In genomic region chr4:10106421-10107039, GRCh38 we compare ENCODE assay signal across 8 cellular contexts. TPM values are rescaled to one million over a fixed set of nuclear protein-coding genes. Genes with fewer than 3 reads are reported as not detected.
A peak's percentile ranks its signal among the peaks of the same experiment; 100 is the strongest.
DNase-seq lines count a peak whose midpoint lies in the region; ATAC-seq and TF ChIP-seq lines count a peak whose summit lies in the region.

No MANE protein-coding gene starts in this region.

- TF ChIP-seq POLR2A in right lobe of liver (IDR thresholded peaks at IDR 0.05), result no peak

- peak overlapping the region in 2 of 3 experiments; percentile 28 to 31 for H3K4me3 ChIP-seq in mammary epithelial cell (replicated peaks in 1 of 3; ENCODE audit: insufficient read depth in 1 of 3, low read depth in 2 of 3, low read length in 3 of 3)
- no peak overlapping the region for H3K4me3 ChIP-seq in right lobe of liver

- ATAC-seq in right lobe of liver, result peak; percentile 5 to 80 (median 34)

- H3K79me2 ChIP-seq in mammary epithelial cell (ENCODE audit: insufficient read depth, low read length), result peaks cover 98% of the 10 kb centered on the region

- WGBS in mammary epithelial cell (ENCODE audit: low coverage, missing lambda C conversion rate), result 11% methylated on average over 6 of the region's 13 CpGs
- WGBS in right lobe of liver (ENCODE audit: insufficient coverage, low coverage, low lambda C conversion rate, missing lambda C conversion rate), result 60% methylated on average over 4 of the region's 13 CpGs

- in situ Hi-C loops in mammary epithelial cell (cut with MboI; ENCODE audit: low sequenced_read_pairs in 2 of 2), result no loop called here

- peak overlapping the region; percentile 82 for H3K4me2 ChIP-seq in mammary epithelial cell (ENCODE audit: insufficient read depth, low read depth, low read length)

- H2AFZ ChIP-seq in mammary epithelial cell (ENCODE audit: low read depth, low read length), result no peak overlapping the region

- H3K27ac ChIP-seq in mammary epithelial cell (ENCODE audit: insufficient read depth, low read depth, low read length) (peak overlapping the region; percentile 71), right lobe of liver (peak overlapping the region in 1 of 3 donors; percentile 54)

- H3K4me1 ChIP-seq in mammary epithelial cell (ENCODE audit: insufficient read depth, low read length), result peaks cover 79% of the 10 kb centered on the region
- H3K4me1 ChIP-seq in right lobe of liver, result peaks cover 0 to 26% (median 2%) of the 10 kb centered on the region in 4 donors

- BruUV-seq in mammary epithelial cell (replicated peaks; lab: Mats Ljungman, UMichigan), result no TSS peak

- CTCF ChIA-PET in mammary epithelial cell (lab: Charles Lee; ENCODE audit: low non-redundant PET), result no interaction called here

- TF ChIP-seq CTCF in mammary epithelial cell (conservative IDR thresholded peaks at IDR 0.05 in 1 of 2, IDR thresholded peaks at IDR 0.05 in 1 of 2; ENCODE audit: extremely low read depth in 1 of 2, insufficient read depth in 1 of 2, low read depth in 1 of 2, low read length in 2 of 2) (no peak), right lobe of liver (IDR thresholded peaks at IDR 0.05) (no peak)

- H3K27me3 ChIP-seq in mammary epithelial cell (ENCODE audit: insufficient read depth, low read length) (no peaks in the 10 kb centered on the region), right lobe of liver (no peaks in the 10 kb centered on the region)

- H3K9me3 ChIP-seq in mammary epithelial cell (replicated peaks; ENCODE audit: insufficient read depth, low read length) (no peaks in the 10 kb centered on the region), right lobe of liver (no peaks in the 10 kb centered on the region)

- H3K9ac ChIP-seq in mammary epithelial cell (ENCODE audit: insufficient read depth, low read length), result peak overlapping the region; percentile 56

- DNase-seq in activated gamma-delta T cell treated with Interleukin-2 at 50 U/mL for 16 hours, result peak; percentile 71
- no peak for DNase-seq in activated gamma-delta T cell (lab: John Stamatoyannopoulos, UW)
- peak; percentile 56 for DNase-seq in activated CD4-positive, CD25-positive, alpha-beta regulatory T cell treated with anti-CD3 and anti-CD28 coated beads, Interleukin-2, amount 50 U/mL, for 16 hours (ENCODE audit: low read depth, low spot score)
- DNase-seq in mammary epithelial cell, result peak; percentile 98
- peak in 1 of 3 donors; percentile 46 for DNase-seq in right lobe of liver
- DNase-seq in stimulated activated CD4-positive, alpha-beta T cell treated with anti-CD3 and anti-CD28 coated beads, TNF-alpha, amount 100 ng/mL, for 24 hours (ENCODE audit: low read depth in 3 of 3), result peak; percentile 66 to 74 (median 67)
- no peak for DNase-seq in NCI-H2107 (lab: John Stamatoyannopoulos, UW)
- DNase-seq in NCI-H128 (lab: John Stamatoyannopoulos, UW; ENCODE audit: unreplicated experiment), result no peak

- dilution Hi-C loops in mammary epithelial cell (cut with HindIII; ENCODE audit: low sequenced_read_pairs), result no loop called here

- peaks cover 15% of the 10 kb centered on the region for H4K20me1 ChIP-seq in mammary epithelial cell (ENCODE audit: insufficient read depth, low read length)

- peaks cover 40% of the 10 kb centered on the region for H3K36me3 ChIP-seq in mammary epithelial cell (ENCODE audit: insufficient read depth, low read length)
- H3K36me3 ChIP-seq in right lobe of liver, result peaks cover 0 to 9% (median 8%) of the 10 kb centered on the region in 4 donors

- intact Hi-C loops in mammary epithelial cell (cut with micrococcal nuclease), result loop anchor here (1.0 kb wide), 2 partner anchors 10 to 18 kb away; partner anchors contain the start of gene WDR1
- intact Hi-C loops in right lobe of liver (cut with DNase I), result no loop called here

RNA-seq across cellular contexts. Expression of gene WDR1, which starts 10.1 kb away (rescaled TPM):
- total RNA-seq in mammary epithelial cell, result 100 to 1,000 TPM; 384 to 470 TPM
- polyA plus RNA-seq in mammary epithelial cell, result 466 TPM
- 713 TPM for polyA minus RNA-seq in mammary epithelial cell
- 100 to 1,000 TPM in 1 of 6 experiments, 10 to 100 TPM in 5; 65.1 to 149 (median 76.4) TPM for total RNA-seq in right lobe of liver

Comparison
In these comparisons a context has a peak if more than half of its experiments do, and no peak if none do; other contexts are left out.
1. DNase-seq: peak in activated gamma-delta T cell treated with Interleukin-2 at 50 U/mL for 16 hours (single experiment), activated CD4-positive, CD25-positive, alpha-beta regulatory T cell treated with anti-CD3 and anti-CD28 coated beads, Interleukin-2, amount 50 U/mL, for 16 hours (single experiment), mammary epithelial cell (single experiment) and stimulated activated CD4-positive, alpha-beta T cell treated with anti-CD3 and anti-CD28 coated beads, TNF-alpha, amount 100 ng/mL, for 24 hours (3 of 3); none in activated gamma-delta T cell (single experiment), NCI-H2107 (single experiment) and NCI-H128 (single experiment).
2. H3K4me3 ChIP-seq: peak in mammary epithelial cell (2 of 3); none in right lobe of liver (0 of 3).